In the genomic region with DNA sequence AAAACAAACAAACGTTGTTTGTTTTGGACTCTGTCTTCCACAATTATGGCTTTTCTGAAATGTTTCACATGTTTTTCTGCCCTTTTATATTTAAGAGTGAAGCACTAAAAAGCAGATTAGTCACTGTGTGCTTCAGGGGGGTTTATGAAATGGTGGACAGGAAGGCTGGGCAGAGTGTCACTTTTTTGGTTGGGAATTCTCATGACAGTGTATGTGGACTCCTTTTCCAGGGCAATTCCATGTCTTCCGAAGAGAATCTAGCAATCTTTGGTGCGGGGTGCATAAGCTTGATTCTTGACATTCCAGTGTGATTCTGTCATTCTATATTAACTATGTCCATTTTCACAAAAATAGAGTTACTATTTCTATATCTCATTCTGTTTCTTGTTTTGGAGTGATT, we compare ENCODE assay signal across 1 cellular context.
TF ChIP-seq lines count a peak whose summit lies in the region.

No MANE protein-coding gene starts in this region.

TF ChIP-seq in GM23338, 12 proteins besides CTCF, POLR2A, EP300 and RAD21 (continued from another document):
- TF ChIP-seq ZNF331 (CRISPR knock-in tag; IDR thresholded peaks at IDR 0.05; ENCODE audit: low read depth), result no peak
TF ChIP-seq in GM23338: peak in this region for 0.
